10 cellular contexts compared by ENCODE assay signal in the genomic region with DNA sequence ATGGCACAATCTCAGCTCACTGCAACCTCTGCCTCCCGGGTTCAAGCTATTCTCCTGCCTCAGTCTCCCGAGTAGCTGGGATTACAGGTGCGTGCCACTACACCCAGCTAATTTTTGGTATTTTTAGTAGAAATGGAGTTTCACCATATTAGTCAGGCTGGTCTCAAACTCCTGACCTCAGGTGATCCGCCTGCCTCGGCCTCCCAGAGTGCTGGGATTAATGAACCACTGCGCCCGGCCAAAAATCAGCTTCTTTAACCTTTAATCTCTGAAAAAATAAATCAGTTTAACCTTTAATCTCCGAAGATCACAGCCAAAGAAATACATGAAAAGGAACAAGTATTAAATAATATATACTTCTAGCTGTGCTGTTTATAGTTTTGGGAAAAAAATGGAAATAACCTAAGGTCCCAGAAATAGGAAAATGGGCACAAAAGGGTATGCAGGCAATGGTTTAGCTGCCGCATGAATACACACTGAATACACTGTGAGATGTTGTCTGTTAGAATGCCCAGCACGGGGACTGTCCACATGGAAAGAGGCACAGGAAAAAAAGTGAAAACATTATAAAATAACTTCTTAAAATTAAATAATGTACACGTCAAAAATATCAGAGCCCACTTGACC. TPM values are rescaled to one million over a fixed set of nuclear protein-coding genes. Genes with fewer than 3 reads are reported as not detected.
DNase-seq lines count a peak whose midpoint lies in the region; ATAC-seq lines count a peak whose summit lies in the region.
"Had no signal": no experiment of that assay in that cellular context is flagged by ENCODE, and none has a peak within 500 bp of the region (broad histone marks: within the 10 kb centered on the region; RNA-seq: fewer than 3 reads in every experiment).

No MANE protein-coding gene starts in this region.

- intact Hi-C loops in activated CD4-positive, alpha-beta memory T cell treated with anti-CD3 and anti-CD28 coated beads for 36 hours (cut with micrococcal nuclease) = no loop called here

- POLR2A ChIA-PET in activated CD4-positive, alpha-beta memory T cell treated with anti-CD3 and anti-CD28 coated beads for 36 hours (lab: Charles Lee) = interaction anchor here (1.0 to 2.5 kb wide), 4 partner anchors 25 to 67 kb away, joined by 3 to 8 read pairs (median 4); partner anchors contain the start of gene RIPK1

- H3K4me1 Mint-ChIP-seq in activated naive CD4-positive, alpha-beta T cell treated with anti-CD3 and anti-CD28 coated beads, Interleukin-2, amount 50 U/mL, for 24 hours = peaks cover 21% of the 10 kb centered on the region
- peaks cover 30% of the 10 kb centered on the region for H3K4me1 Mint-ChIP-seq in activated CD4-positive, alpha-beta memory T cell treated with anti-CD3 and anti-CD28 coated beads for 36 hours (ENCODE audit: low read depth)
- peaks cover 34 to 35% of the 10 kb centered on the region in 2 donors for H3K4me1 Mint-ChIP-seq in immature natural killer cell
- peaks cover 46% of the 10 kb centered on the region for H3K4me1 Mint-ChIP-seq in stimulated activated naive CD8-positive, alpha-beta T cell treated with anti-CD3 and anti-CD28 coated beads, Interleukin-15, amount 100 ng/mL, for 72 hours
- H3K4me1 Mint-ChIP-seq in stimulated activated naive B cell treated with anti-CD40 and anti-IgM and Interleukin-4, amounts not matched to agents 10 μg/mL and 1 μg/mL and 100 μg/mL, for 72 hours = peaks cover 13 to 22% of the 10 kb centered on the region in 2 donors

- CTCF ChIA-PET in activated CD4-positive, alpha-beta memory T cell treated with anti-CD3 and anti-CD28 coated beads for 36 hours (lab: Charles Lee) = interaction anchor here (0.6 to 3.1 kb wide), 19 partner anchors 10 to 263 kb away, joined by 3 to 37 read pairs (median 4); partner anchors contain the start of genes RIPK1 and SERPINB6

- ATAC-seq in stimulated activated naive CD8-positive, alpha-beta T cell treated with anti-CD3 and anti-CD28 coated beads, Interleukin-15, amount 100 ng/mL, for 72 hours = no peak
- no peak for ATAC-seq in GM21515 (IDR thresholded peaks at IDR 0.05; ENCODE audit: unreplicated experiment)
- ATAC-seq in stimulated activated naive B cell treated with anti-CD40 and anti-IgM and Interleukin-4, amounts not matched to agents 10 μg/mL and 1 μg/mL and 100 μg/mL, for 72 hours (replicated peaks) = no peak

- DNase-seq in activated naive CD4-positive, alpha-beta T cell treated with Interleukin-2 at 50 U/mL for 16 hours = no peak
- no peak for DNase-seq in activated CD4-positive, alpha-beta memory T cell treated with anti-CD3 and anti-CD28 coated beads for 36 hours
- DNase-seq in immature natural killer cell = no peak
- DNase-seq in stimulated activated naive CD8-positive, alpha-beta T cell treated with anti-CD3 and anti-CD28 coated beads, Interleukin-15, amount 100 ng/mL, for 72 hours = no peak
- no peak for DNase-seq in stimulated activated naive B cell treated with anti-CD40 and anti-IgM and Interleukin-4, amounts not matched to agents 10 μg/mL and 1 μg/mL and 100 μg/mL, for 72 hours
- no peak for DNase-seq in activated effector memory CD4-positive, alpha-beta T cell treated with Interleukin-2 at 50 U/mL for 16 hours
- DNase-seq: activated CD8-positive, alpha-beta memory T cell treated with anti-CD3 and anti-CD28 coated beads, Interleukin-2, amount 50 U/mL, for 4 hours had no signal

- H3K4me3 Mint-ChIP-seq in activated naive CD4-positive, alpha-beta T cell treated with anti-CD3 and anti-CD28 coated beads, Interleukin-2, amount 50 U/mL, for 24 hours = peak overlapping the region; percentile 90
- peak overlapping the region; percentile 88 for H3K4me3 Mint-ChIP-seq in activated CD4-positive, alpha-beta memory T cell treated with anti-CD3 and anti-CD28 coated beads for 36 hours
- peak overlapping the region in 4 of 5 donors; percentile 21 to 87 (median 86) for H3K4me3 Mint-ChIP-seq in immature natural killer cell
- peak overlapping the region; percentile 91 to 94 for H3K4me3 Mint-ChIP-seq in stimulated activated naive CD8-positive, alpha-beta T cell treated with anti-CD3 and anti-CD28 coated beads, Interleukin-15, amount 100 ng/mL, for 72 hours
- peak overlapping the region in 1 of 2 donors; percentile 96 for H3K4me3 Mint-ChIP-seq in stimulated activated naive B cell treated with anti-CD40 and anti-IgM and Interleukin-4, amounts not matched to agents 10 μg/mL and 1 μg/mL and 100 μg/mL, for 72 hours

- no peak overlapping the region for H3K27ac Mint-ChIP-seq in activated naive CD4-positive, alpha-beta T cell treated with anti-CD3 and anti-CD28 coated beads, Interleukin-2, amount 50 U/mL, for 24 hours
- H3K27ac Mint-ChIP-seq in activated CD4-positive, alpha-beta memory T cell treated with anti-CD3 and anti-CD28 coated beads for 36 hours = no peak overlapping the region
- H3K27ac Mint-ChIP-seq in immature natural killer cell = no peak overlapping the region
- H3K27ac Mint-ChIP-seq in stimulated activated naive CD8-positive, alpha-beta T cell treated with anti-CD3 and anti-CD28 coated beads, Interleukin-15, amount 100 ng/mL, for 72 hours = no peak overlapping the region
- no peak overlapping the region for H3K27ac Mint-ChIP-seq in stimulated activated naive B cell treated with anti-CD40 and anti-IgM and Interleukin-4, amounts not matched to agents 10 μg/mL and 1 μg/mL and 100 μg/mL, for 72 hours

- H3K27me3 Mint-ChIP-seq in activated naive CD4-positive, alpha-beta T cell treated with anti-CD3 and anti-CD28 coated beads, Interleukin-2, amount 50 U/mL, for 24 hours = no peaks in the 10 kb centered on the region
- no peaks in the 10 kb centered on the region for H3K27me3 Mint-ChIP-seq in activated CD4-positive, alpha-beta memory T cell treated with anti-CD3 and anti-CD28 coated beads for 36 hours
- H3K27me3 Mint-ChIP-seq in immature natural killer cell (ENCODE audit: low read depth in 3 of 3) = peaks cover 2 to 8% (median 3%) of the 10 kb centered on the region in 3 donors
- H3K27me3 Mint-ChIP-seq in stimulated activated naive CD8-positive, alpha-beta T cell treated with anti-CD3 and anti-CD28 coated beads, Interleukin-15, amount 100 ng/mL, for 72 hours = no peaks in the 10 kb centered on the region
- H3K27me3 Mint-ChIP-seq in stimulated activated naive B cell treated with anti-CD40 and anti-IgM and Interleukin-4, amounts not matched to agents 10 μg/mL and 1 μg/mL and 100 μg/mL, for 72 hours = no peaks in the 10 kb centered on the region
- H3K27me3 Mint-ChIP-seq: B cell had no signal

- H3K9me3 Mint-ChIP-seq in activated naive CD4-positive, alpha-beta T cell treated with anti-CD3 and anti-CD28 coated beads, Interleukin-2, amount 50 U/mL, for 24 hours = no peaks in the 10 kb centered on the region
- no peaks in the 10 kb centered on the region for H3K9me3 Mint-ChIP-seq in activated CD4-positive, alpha-beta memory T cell treated with anti-CD3 and anti-CD28 coated beads for 36 hours
- H3K9me3 Mint-ChIP-seq in immature natural killer cell = no peaks in the 10 kb centered on the region
- no peaks in the 10 kb centered on the region for H3K9me3 Mint-ChIP-seq in stimulated activated naive CD8-positive, alpha-beta T cell treated with anti-CD3 and anti-CD28 coated beads, Interleukin-15, amount 100 ng/mL, for 72 hours
- no peaks in the 10 kb centered on the region for H3K9me3 Mint-ChIP-seq in stimulated activated naive B cell treated with anti-CD40 and anti-IgM and Interleukin-4, amounts not matched to agents 10 μg/mL and 1 μg/mL and 100 μg/mL, for 72 hours

- peaks cover 1% of the 10 kb centered on the region for H3K36me3 Mint-ChIP-seq in activated naive CD4-positive, alpha-beta T cell treated with anti-CD3 and anti-CD28 coated beads, Interleukin-2, amount 50 U/mL, for 24 hours
- H3K36me3 Mint-ChIP-seq in activated CD4-positive, alpha-beta memory T cell treated with anti-CD3 and anti-CD28 coated beads for 36 hours = peaks cover 15% of the 10 kb centered on the region
- H3K36me3 Mint-ChIP-seq in immature natural killer cell = peaks cover 0 to 25% (median 13%) of the 10 kb centered on the region in 3 donors
- H3K36me3 Mint-ChIP-seq in stimulated activated naive B cell treated with anti-CD40 and anti-IgM and Interleukin-4, amounts not matched to agents 10 μg/mL and 1 μg/mL and 100 μg/mL, for 72 hours = peaks cover 15 to 22% of the 10 kb centered on the region in 2 donors

RNA-seq across cellular contexts. Expression of gene NQO2, which starts 1.6 kb away (rescaled TPM):
- total RNA-seq in activated CD4-positive, alpha-beta memory T cell treated with anti-CD3 and anti-CD28 coated beads for 36 hours = 10 to 100 TPM; 36.1 to 38.9 TPM
- polyA plus RNA-seq in immature natural killer cell = 10 to 100 TPM; 55.5 to 74.7 (median 67.9) TPM

RNA-seq across cellular contexts. Expression of gene SERPINB6, which starts 29.9 kb away (rescaled TPM):
- 10 to 100 TPM; 59.0 to 64.7 TPM for total RNA-seq in activated CD4-positive, alpha-beta memory T cell treated with anti-CD3 and anti-CD28 coated beads for 36 hours
- 100 to 1,000 TPM; 196 to 243 (median 199) TPM for polyA plus RNA-seq in immature natural killer cell
